ENCODE assay signal across 11 cellular contexts in the genomic region with DNA sequence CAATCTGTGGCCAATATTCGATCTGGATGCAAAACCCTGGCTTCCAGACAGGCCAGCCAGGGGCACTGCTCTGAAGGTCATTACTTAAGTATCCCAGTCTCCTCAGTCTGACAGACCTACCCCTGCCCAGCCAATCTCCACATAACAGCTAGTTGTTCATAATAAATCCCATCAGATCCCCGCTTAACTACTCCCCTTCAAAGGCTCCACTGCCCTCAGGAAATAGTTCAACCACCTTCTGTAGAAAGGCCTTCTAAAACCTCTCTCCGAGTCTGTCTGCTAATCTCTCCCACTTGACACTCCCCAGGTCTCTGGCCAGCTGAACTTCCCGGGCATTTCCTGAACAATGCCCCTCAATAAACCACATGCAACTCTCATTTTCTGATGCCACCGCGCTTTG. TPM values are rescaled to one million over a fixed set of nuclear protein-coding genes. Genes with fewer than 3 reads are reported as not detected.
DNase-seq lines count a peak whose midpoint lies in the region; ATAC-seq, FAIRE-seq and TF ChIP-seq lines count a peak whose summit lies in the region.
"Had no signal": no experiment of that assay in that cellular context is flagged by ENCODE, and none has a peak within 500 bp of the region (broad histone marks: within the 10 kb centered on the region; RNA-seq: fewer than 3 reads in every experiment).

No MANE protein-coding gene starts in this region.

- peak overlapping the region; percentile 57 for H3K27ac Mint-ChIP-seq in WTC11

- H3K4me2 ChIP-seq in Loucy (ENCODE audit: low read depth, low read length, poor library complexity, severe bottlenecking) = peak overlapping the region; percentile 85

- ATAC-seq in WTC11 (no peak), mucosa of descending colon (peak; percentile 48)

- H3K4me1 ChIP-seq in Loucy (ENCODE audit: insufficient read depth, low read length, poor library complexity, severe bottlenecking) = peaks cover 50% of the 10 kb centered on the region
- H3K4me1 ChIP-seq in mucosa of descending colon (ENCODE audit: low read depth) = no peaks in the 10 kb centered on the region

- no peaks in the 10 kb centered on the region for H3K27me3 ChIP-seq in Loucy (ENCODE audit: insufficient read depth, low read length, poor library complexity, severe bottlenecking)

- H3K79me2 ChIP-seq in Loucy (ENCODE audit: insufficient read depth, low read length) = peaks cover 99% of the 10 kb centered on the region

- no peak for TF ChIP-seq POLR2A in H54 (IDR thresholded peaks at IDR 0.05; ENCODE audit: low read depth, low read length)

- H2AFZ ChIP-seq in Loucy (ENCODE audit: low read length) = no peak overlapping the region

- TF ChIP-seq CTCF in Loucy (conservative IDR thresholded peaks at IDR 0.05; ENCODE audit: low read length) (no peak), WTC11 (IDR thresholded peaks at IDR 0.05) (no peak), mucosa of descending colon (IDR thresholded peaks at IDR 0.05) (no peak)

- H3K9me3 Mint-ChIP-seq in WTC11 = no peaks in the 10 kb centered on the region
- H3K9me3 Mint-ChIP-seq: nephron had no signal

- peaks cover 18% of the 10 kb centered on the region for H3K36me3 ChIP-seq in Loucy (ENCODE audit: insufficient read depth, low read length)
- no peaks in the 10 kb centered on the region for H3K36me3 ChIP-seq in mucosa of descending colon (ENCODE audit: low read depth)

- H3K9ac ChIP-seq in Loucy (ENCODE audit: low read depth, low read length, poor library complexity, severe bottlenecking) = peak overlapping the region; percentile 32

- CTCF ChIA-PET in WTC11 (lab: Charles Lee) (interaction anchor here (1.1 to 4.7 kb wide), 3 partner anchors 31 to 340 kb away, joined by 3 to 26 read pairs (median 20); no protein-coding TSS in a partner anchor), HEK293T (lab: Yijun Ruan, JAX) (interaction anchor here (1.9 to 2.1 kb wide), 3 partner anchors 32 to 61 kb away, joined by 4 to 8 read pairs (median 6); a partner anchor contains a TSS)

- H3K9me2 ChIP-seq in Loucy (replicated peaks; ENCODE audit: low read depth, low read length) = no peaks in the 10 kb centered on the region

- intact Hi-C loops in mucosa of descending colon (cut with DNase I, micrococcal nuclease) = no loop called here

- H4K20me1 ChIP-seq in Loucy (ENCODE audit: insufficient read depth, low read length, poor library complexity, severe bottlenecking) = peaks cover 57% of the 10 kb centered on the region

- H3K36me3 Mint-ChIP-seq in WTC11 = peaks cover 13% of the 10 kb centered on the region

- H3K4me1 Mint-ChIP-seq in WTC11 = peaks cover 31% of the 10 kb centered on the region

- no peak for FAIRE-seq in H54 (lab: Jason Lieb, UNC)

- H3K4me3 ChIP-seq in GM08714 (ENCODE audit: low read length) (peak overlapping the region; percentile 36; the same call in 1 of the 2 replicates), Loucy (ENCODE audit: low read length, poor library complexity, severe bottlenecking) (peak overlapping the region; percentile 67), mucosa of descending colon (no peak overlapping the region)

- no peak overlapping the region for H3K4me3 Mint-ChIP-seq in WTC11
- H3K4me3 Mint-ChIP-seq: nephron had no signal

- H3K9me3 ChIP-seq in Loucy (ENCODE audit: insufficient read depth, low read depth, low read length) (no peaks in the 10 kb centered on the region), mucosa of descending colon (no peaks in the 10 kb centered on the region)

- DNase-seq in WTC11 (ENCODE audit: low spot score) (no peak), mucosa of descending colon (no peak), HEK293T (ENCODE audit: extremely low spot score) (no peak), HT-29 (ENCODE audit: low spot score) (no peak), H54 (ENCODE audit: insufficient read length, low spot score) (no peak)
- DNase-seq: activated gamma-delta T cell treated with Interleukin-2 at 50 U/mL for 16 hours; cortex of kidney; stimulated activated CD4-positive, alpha-beta T cell treated with anti-CD3 and anti-CD28 coated beads, Interleukin-2, amount 100 ng/mL, for 24 hours had no signal

- POLR2A ChIA-PET in WTC11 (lab: Charles Lee) (interaction anchor here (0.6 kb wide), 1 partner anchor 840 kb away, joined by 4 read pairs; no protein-coding TSS in a partner anchor), HEK293T (lab: Yijun Ruan, JAX) (interaction anchor here (0.7 to 1.6 kb wide), 4 partner anchors 34 to 84 kb away, joined by 3 to 4 read pairs (median 4); a partner anchor contains a TSS)

- no peaks in the 10 kb centered on the region for H3K27me3 Mint-ChIP-seq in WTC11 (ENCODE audit: low read depth)

- H3F3A ChIP-seq in Loucy (ENCODE audit: low read depth) = no peaks in the 10 kb centered on the region

TF ChIP-seq in WTC11, 78 proteins besides CTCF, POLR2A, EP300 and RAD21:
- TF ChIP-seq, protein P1, sequence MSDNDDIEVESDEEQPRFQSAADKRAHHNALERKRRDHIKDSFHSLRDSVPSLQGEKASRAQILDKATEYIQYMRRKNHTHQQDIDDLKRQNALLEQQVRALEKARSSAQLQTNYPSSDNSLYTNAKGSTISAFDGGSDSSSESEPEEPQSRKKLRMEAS (CRISPR knock-in tag; IDR thresholded peaks at IDR 0.05) = no peak

TF ChIP-seq in HEK293T, 16 proteins besides CTCF, POLR2A, EP300 and RAD21:
- TF ChIP-seq TARDBP (IDR thresholded peaks at IDR 0.05) = no peak
- no peak for TF ChIP-seq FOXM1 (IDR thresholded peaks at IDR 0.05; ENCODE audit: borderline replicate concordance)
- TF ChIP-seq BHLHE40 (IDR thresholded peaks at IDR 0.05; ENCODE audit: borderline replicate concordance) = no peak
- no peak for TF ChIP-seq SP1 (IDR thresholded peaks at IDR 0.05)
- TF ChIP-seq SUZ12 (IDR thresholded peaks at IDR 0.05) = no peak
- no peak for TF ChIP-seq L3MBTL2 (conservative IDR thresholded peaks at IDR 0.05)
- TF ChIP-seq FOXK2 (IDR thresholded peaks at IDR 0.05) = no peak
- no peak for TF ChIP-seq ZNF384 (IDR thresholded peaks at IDR 0.05)
- TF ChIP-seq ARNT (IDR thresholded peaks at IDR 0.05) = no peak

RNA-seq across cellular contexts. Expression of a gene that starts 6.1 kb away (rescaled TPM):
- total RNA-seq in WTC11 (2021) = 114 to 130 TPM (median 121 TPM) in 3 replicates
- 10 to 100 TPM; 10.9 to 41.0 (median 12.3) TPM for total RNA-seq in mucosa of descending colon
- 228 and 230 TPM in 2 replicates for total RNA-seq in HT-29 (2014; rRNA removed; shearing (Covaris generic))

RNA-seq across cellular contexts. Expression of a gene that starts 33.6 kb away (rescaled TPM):
- 26.1 to 31.9 TPM (median 27.8 TPM) in 3 replicates for total RNA-seq in WTC11 (2021)
- 10 to 100 TPM; 18.5 to 21.5 (median 20.7) TPM for total RNA-seq in mucosa of descending colon
- total RNA-seq in HT-29 (2014; rRNA removed; shearing (Covaris generic)) = 38.0 and 49.3 TPM in 2 replicates

RNA-seq across cellular contexts. Expression of a gene that starts 34.1 kb away (rescaled TPM):
- 18.1 to 21.1 TPM (median 20.7 TPM) in 3 replicates for total RNA-seq in WTC11 (2021)
- 10 to 100 TPM; 13.4 to 22.7 (median 16.2) TPM for total RNA-seq in mucosa of descending colon
- 5.2 and 8.9 TPM in 2 replicates for total RNA-seq in HT-29 (2014; rRNA removed; shearing (Covaris generic))

RNA-seq across cellular contexts. Expression of a gene that starts 53.2 kb away (rescaled TPM):
- total RNA-seq in WTC11 (2021) (92.1 to 102 TPM (median 101 TPM) in 3 replicates), mucosa of descending colon (10 to 100 TPM; 43.9 to 92.5 (median 54.8) TPM)
- 80.6 and 88.0 TPM in 2 replicates for total RNA-seq in HT-29 (2014; rRNA removed; shearing (Covaris generic))

RNA-seq across cellular contexts. Expression of a gene that starts 55.9 kb away (rescaled TPM):
- total RNA-seq in WTC11 (2021) = 16.4 to 23.6 TPM (median 21.7 TPM) in 3 replicates
- total RNA-seq in mucosa of descending colon = 10 to 100 TPM; 10.7 to 23.4 (median 15.4) TPM
- total RNA-seq in HT-29 (2014; rRNA removed; shearing (Covaris generic)) = 41.1 and 45.7 TPM in 2 replicates
